ENCODE assay signal across 2 cellular contexts in the genomic region with DNA sequence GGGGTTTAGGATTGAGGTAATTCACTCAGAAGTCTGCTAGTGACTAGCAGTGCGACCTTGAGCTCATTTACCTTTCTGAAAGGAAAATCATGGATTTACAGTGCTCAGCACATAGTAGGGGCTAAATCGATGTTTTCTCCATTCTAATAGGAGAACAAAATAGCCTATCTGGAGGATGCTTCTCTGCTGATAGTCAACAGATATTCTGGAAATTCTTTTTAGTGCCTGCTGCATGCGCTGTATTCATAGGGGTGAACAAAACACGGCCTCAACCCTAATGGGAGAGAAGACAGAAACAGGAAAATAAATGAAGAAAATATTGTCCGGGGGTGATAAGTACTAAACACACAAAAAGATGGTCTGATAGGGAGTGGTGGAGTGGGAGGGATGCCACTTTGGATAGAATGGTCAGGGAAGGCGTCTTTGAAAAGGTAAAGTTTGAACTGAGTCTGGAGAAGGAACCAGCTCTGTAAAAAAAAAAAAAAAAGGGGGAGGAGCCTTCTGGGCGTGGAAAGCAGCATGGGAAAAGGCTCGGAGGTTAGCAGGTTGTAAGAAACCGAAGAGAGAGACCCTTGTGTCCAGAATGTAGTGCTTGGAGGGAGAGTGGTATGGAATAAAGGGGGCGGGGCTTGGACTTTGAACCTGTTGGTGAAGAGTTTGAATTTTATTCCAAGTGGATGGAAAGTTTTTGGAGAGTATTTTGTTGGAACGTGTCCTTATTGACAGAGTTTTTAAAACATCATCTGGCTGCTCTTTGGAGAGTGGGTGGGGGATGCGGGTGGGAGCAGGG.
A peak's percentile ranks its signal among the peaks of the same experiment; 100 is the strongest.
TF ChIP-seq lines count a peak whose summit lies in the region.

No MANE protein-coding gene starts in this region.

TF ChIP-seq in GM12878, 131 proteins besides CTCF, POLR2A, EP300 and RAD21:
- TF ChIP-seq NR2C2 (IDR thresholded peaks at IDR 0.05; ENCODE audit: borderline replicate concordance, control insufficient read depth, insufficient read length, low read depth), result no peak
- 0 out of 2 replicates have a peak, but pooled peaks have one; percentile 30 for TF ChIP-seq WRNIP1 (IDR thresholded peaks at IDR 0.05; ENCODE audit: borderline replicate concordance, low read depth, low read length)
- peak; percentile 92 for TF ChIP-seq ZNF384 (IDR thresholded peaks at IDR 0.05; ENCODE audit: borderline replicate concordance, low read depth, low read length)

TF ChIP-seq in HepG2, 621 proteins besides CTCF, POLR2A, EP300 and RAD21 (continues in another document):
- TF ChIP-seq DMAP1 (CRISPR knock-in tag; IDR thresholded peaks at IDR 0.05) (peak; percentile 56; the same call in 1 of the 2 replicates), ZNF234 (CRISPR knock-in tag; conservative IDR thresholded peaks at IDR 0.05) (no peak), ZFY (CRISPR knock-in tag; IDR thresholded peaks at IDR 0.05) (no peak), ZNF562 (CRISPR knock-in tag; IDR thresholded peaks at IDR 0.05; ENCODE audit: borderline replicate concordance) (no peak), TCF7 (IDR thresholded peaks at IDR 0.05; ENCODE audit: low read depth) (0 out of 2 replicates have a peak, but pooled peaks have one; percentile 19), SPEN (CRISPR knock-in tag; IDR thresholded peaks at IDR 0.05; ENCODE audit: low read depth) (peak; percentile 26; the same call in 1 of the 2 replicates), ZNF546 (CRISPR knock-in tag; conservative IDR thresholded peaks at IDR 0.05) (0 out of 2 replicates have a peak, but pooled peaks have one; percentile 12), SRSF4 (IDR thresholded peaks at IDR 0.05; ENCODE audit: low read depth, low read length, poor library complexity, severe bottlenecking) (no peak), ZKSCAN1 (IDR thresholded peaks at IDR 0.05; ENCODE audit: low read length) (peak; percentile 96), SP5 (CRISPR knock-in tag; IDR thresholded peaks at IDR 0.05; ENCODE audit: borderline replicate concordance, low read depth) (peak; percentile 72; the same call in 1 of the 2 replicates), CHD4 (IDR thresholded peaks at IDR 0.05; ENCODE audit: borderline replicate concordance, low read length) (peak; percentile 74; the same call in 1 of the 2 replicates), XRCC5 (optimal IDR thresholded peaks at IDR 0.05; ENCODE audit: low read length) (peak; percentile 7), ZNF766 (CRISPR knock-in tag; IDR thresholded peaks at IDR 0.05; ENCODE audit: borderline replicate concordance) (0 out of 2 replicates have a peak, but pooled peaks have one; percentile 20), KLF9 (CRISPR knock-in tag; IDR thresholded peaks at IDR 0.05; ENCODE audit: low read depth) (peak; percentile 35; the same call in 1 of the 2 replicates), ZFP36L1 (CRISPR knock-in tag; IDR thresholded peaks at IDR 0.05) (peak; percentile 71; the same call in 1 of the 2 replicates), KDM3A (CRISPR knock-in tag; IDR thresholded peaks at IDR 0.05; ENCODE audit: low read depth) (0 out of 2 replicates have a peak, but pooled peaks have one; percentile 14), ZBTB1 (CRISPR knock-in tag; IDR thresholded peaks at IDR 0.05; ENCODE audit: borderline replicate concordance) (no peak), ELF3 (CRISPR knock-in tag; IDR thresholded peaks at IDR 0.05) (peak; percentile 17; the same call in 1 of the 2 replicates), GZF1 (CRISPR knock-in tag; IDR thresholded peaks at IDR 0.05) (0 out of 2 replicates have a peak, but pooled peaks have one; percentile 24), CBX2 (IDR thresholded peaks at IDR 0.05; ENCODE audit: low read depth, low read length) (no peak), CBX2 (CRISPR knock-in tag; IDR thresholded peaks at IDR 0.05; ENCODE audit: low read depth) (no peak), RBFOX2 (IDR thresholded peaks at IDR 0.05; ENCODE audit: low read depth, low read length) (0 out of 2 replicates have a peak, but pooled peaks have one; percentile 27), RCOR2 (CRISPR knock-in tag; IDR thresholded peaks at IDR 0.05) (peak; percentile 15; the same call in 1 of the 2 replicates), ZNF781 (CRISPR knock-in tag; IDR thresholded peaks at IDR 0.05; ENCODE audit: borderline replicate concordance, not compliant biosample characterization) (peak; percentile 4), ISL2 (CRISPR knock-in tag; IDR thresholded peaks at IDR 0.05) (0 out of 2 replicates have a peak, but pooled peaks have one; percentile 25), SALL2 (CRISPR knock-in tag; IDR thresholded peaks at IDR 0.05) (0 out of 2 replicates have a peak, but pooled peaks have one; percentile 50), ZNF790 (CRISPR knock-in tag; IDR thresholded peaks at IDR 0.05; ENCODE audit: borderline replicate concordance) (0 out of 2 replicates have a peak, but pooled peaks have one; percentile 30), ZSCAN30 (CRISPR knock-in tag; IDR thresholded peaks at IDR 0.05) (0 out of 2 replicates have a peak, but pooled peaks have one; percentile 39)
- TF ChIP-seq, protein P1, sequence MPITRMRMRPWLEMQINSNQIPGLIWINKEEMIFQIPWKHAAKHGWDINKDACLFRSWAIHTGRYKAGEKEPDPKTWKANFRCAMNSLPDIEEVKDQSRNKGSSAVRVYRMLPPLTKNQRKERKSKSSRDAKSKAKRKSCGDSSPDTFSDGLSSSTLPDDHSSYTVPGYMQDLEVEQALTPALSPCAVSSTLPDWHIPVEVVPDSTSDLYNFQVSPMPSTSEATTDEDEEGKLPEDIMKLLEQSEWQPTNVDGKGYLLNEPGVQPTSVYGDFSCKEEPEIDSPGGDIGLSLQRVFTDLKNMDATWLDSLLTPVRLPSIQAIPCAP (CRISPR knock-in tag; IDR thresholded peaks at IDR 0.05; ENCODE audit: low read depth), result no peak
- TF ChIP-seq, protein P2, sequence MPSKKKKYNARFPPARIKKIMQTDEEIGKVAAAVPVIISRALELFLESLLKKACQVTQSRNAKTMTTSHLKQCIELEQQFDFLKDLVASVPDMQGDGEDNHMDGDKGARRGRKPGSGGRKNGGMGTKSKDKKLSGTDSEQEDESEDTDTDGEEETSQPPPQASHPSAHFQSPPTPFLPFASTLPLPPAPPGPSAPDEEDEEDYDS (CRISPR knock-in tag; IDR thresholded peaks at IDR 0.05), result peak; percentile 17
- TF ChIP-seq, protein P3, sequence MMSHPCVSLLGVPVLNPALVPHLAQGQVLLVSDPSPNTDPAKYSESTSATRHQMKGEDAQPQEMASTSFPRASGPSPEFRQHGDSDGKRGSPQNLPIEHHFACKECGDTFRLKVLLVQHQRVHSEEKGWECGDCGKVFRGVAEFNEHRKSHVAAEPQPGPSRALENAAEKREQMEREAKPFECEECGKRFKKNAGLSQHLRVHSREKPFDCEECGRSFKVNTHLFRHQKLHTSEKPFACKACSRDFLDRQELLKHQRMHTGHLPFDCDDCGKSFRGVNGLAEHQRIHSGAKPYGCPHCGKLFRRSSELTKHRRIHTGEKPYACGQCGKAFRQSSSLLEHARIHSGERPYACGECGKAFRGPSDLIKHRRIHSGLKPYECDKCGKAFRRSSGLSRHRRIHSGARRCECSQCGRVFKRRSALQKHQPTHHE (CRISPR knock-in tag; IDR thresholded peaks at IDR 0.05; ENCODE audit: borderline replicate concordance), result 0 out of 2 replicates have a peak, but pooled peaks have one; percentile 66
- TF ChIP-seq, protein P4, sequence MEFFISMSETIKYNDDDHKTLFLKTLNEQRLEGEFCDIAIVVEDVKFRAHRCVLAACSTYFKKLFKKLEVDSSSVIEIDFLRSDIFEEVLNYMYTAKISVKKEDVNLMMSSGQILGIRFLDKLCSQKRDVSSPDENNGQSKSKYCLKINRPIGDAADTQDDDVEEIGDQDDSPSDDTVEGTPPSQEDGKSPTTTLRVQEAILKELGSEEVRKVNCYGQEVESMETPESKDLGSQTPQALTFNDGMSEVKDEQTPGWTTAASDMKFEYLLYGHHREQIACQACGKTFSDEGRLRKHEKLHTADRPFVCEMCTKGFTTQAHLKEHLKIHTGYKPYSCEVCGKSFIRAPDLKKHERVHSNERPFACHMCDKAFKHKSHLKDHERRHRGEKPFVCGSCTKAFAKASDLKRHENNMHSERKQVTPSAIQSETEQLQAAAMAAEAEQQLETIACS (CRISPR knock-in tag; IDR thresholded peaks at IDR 0.05), result no peak
- TF ChIP-seq, protein P5, sequence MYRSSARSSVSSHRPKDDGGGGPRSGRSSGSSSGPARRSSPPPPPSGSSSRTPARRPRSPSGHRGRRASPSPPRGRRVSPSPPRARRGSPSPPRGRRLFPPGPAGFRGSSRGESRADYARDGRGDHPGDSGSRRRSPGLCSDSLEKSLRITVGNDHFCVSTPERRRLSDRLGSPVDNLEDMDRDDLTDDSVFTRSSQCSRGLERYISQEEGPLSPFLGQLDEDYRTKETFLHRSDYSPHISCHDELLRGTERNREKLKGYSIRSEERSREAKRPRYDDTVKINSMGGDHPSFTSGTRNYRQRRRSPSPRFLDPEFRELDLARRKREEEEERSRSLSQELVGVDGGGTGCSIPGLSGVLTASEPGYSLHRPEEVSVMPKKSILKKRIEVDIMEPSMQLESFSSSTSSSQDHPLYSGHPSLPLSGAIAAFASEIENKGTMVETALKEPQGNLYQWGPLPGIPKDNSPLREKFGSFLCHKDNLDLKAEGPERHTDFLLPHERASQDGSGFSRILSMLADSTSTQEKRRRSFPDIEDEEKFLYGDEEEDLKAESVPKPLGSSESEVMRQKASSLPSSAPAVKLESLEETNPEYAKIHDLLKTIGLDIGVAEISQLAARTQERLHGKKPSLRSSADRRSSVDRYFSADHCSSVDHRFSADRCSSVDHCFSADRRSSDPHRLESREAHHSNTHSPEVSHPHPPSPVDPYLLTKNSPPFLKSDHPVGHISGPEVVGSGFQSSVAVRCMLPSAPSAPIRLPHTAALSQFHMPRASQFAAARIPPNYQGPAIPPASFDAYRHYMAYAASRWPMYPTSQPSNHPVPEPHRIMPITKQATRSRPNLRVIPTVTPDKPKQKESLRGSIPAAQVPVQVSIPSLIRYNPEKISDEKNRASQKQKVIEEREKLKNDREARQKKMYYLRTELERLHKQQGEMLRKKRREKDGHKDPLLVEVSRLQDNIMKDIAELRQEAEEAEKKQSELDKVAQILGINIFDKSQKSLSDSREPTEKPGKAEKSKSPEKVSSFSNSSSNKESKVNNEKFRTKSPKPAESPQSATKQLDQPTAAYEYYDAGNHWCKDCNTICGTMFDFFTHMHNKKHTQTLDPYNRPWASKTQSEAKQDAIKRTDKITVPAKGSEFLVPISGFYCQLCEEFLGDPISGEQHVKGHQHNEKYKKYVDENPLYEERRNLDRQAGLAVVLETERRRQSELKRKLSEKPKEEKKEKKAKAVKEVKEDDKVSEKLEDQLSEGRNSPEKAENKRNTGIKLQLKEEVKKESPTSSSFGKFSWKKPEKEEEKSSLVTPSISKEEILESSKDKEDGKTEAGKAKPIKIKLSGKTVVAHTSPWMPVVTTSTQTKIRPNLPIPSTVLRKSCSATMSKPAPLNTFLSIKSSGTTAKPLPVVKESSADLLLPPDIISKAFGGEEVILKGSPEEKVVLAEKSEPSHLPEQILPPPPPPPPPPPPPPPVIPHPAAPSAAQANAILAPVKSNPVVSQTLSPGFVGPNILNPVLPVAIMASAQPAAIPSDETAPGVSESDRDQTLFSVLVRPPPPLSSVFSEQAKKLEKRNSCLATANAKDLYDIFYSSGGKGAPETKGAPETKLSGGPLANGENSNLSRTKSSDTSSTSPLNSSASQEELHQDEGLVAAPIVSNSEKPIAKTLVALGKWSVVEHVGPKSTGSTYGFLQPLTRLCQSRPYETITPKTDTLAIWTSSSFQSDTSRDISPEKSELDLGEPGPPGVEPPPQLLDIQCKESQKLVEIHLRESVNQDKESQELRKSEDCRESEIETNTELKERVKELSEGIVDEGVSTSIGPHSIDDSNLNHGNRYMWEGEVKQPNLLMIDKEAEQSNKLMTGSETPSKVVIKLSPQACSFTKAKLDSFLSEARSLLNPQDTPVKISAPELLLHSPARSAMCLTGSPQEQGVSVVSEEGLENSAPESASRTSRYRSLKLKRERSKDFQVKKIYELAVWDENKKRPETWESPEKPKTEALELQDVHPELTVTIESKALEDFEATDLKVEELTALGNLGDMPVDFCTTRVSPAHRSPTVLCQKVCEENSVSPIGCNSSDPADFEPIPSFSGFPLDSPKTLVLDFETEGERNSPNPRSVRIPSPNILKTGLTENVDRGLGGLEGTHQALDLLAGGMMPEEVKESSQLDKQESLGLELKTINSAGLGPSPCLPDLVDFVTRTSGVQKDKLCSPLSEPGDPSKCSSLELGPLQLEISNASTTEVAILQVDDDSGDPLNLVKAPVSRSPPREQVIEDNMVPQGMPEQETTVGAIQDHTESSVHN (CRISPR knock-in tag; IDR thresholded peaks at IDR 0.05), result no peak
- TF ChIP-seq, protein P6, sequence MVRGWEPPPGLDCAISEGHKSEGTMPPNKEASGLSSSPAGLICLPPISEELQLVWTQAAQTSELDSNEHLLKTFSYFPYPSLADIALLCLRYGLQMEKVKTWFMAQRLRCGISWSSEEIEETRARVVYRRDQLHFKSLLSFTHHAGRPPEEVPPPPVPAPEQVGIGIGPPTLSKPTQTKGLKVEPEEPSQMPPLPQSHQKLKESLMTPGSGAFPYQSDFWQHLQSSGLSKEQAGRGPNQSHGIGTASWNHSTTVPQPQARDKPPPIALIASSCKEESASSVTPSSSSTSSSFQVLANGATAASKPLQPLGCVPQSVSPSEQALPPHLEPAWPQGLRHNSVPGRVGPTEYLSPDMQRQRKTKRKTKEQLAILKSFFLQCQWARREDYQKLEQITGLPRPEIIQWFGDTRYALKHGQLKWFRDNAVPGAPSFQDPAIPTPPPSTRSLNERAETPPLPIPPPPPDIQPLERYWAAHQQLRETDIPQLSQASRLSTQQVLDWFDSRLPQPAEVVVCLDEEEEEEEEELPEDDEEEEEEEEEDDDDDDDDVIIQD (CRISPR knock-in tag; IDR thresholded peaks at IDR 0.05; ENCODE audit: low read depth), result 0 out of 2 replicates have a peak, but pooled peaks have one; percentile 13
- TF ChIP-seq, protein P7, sequence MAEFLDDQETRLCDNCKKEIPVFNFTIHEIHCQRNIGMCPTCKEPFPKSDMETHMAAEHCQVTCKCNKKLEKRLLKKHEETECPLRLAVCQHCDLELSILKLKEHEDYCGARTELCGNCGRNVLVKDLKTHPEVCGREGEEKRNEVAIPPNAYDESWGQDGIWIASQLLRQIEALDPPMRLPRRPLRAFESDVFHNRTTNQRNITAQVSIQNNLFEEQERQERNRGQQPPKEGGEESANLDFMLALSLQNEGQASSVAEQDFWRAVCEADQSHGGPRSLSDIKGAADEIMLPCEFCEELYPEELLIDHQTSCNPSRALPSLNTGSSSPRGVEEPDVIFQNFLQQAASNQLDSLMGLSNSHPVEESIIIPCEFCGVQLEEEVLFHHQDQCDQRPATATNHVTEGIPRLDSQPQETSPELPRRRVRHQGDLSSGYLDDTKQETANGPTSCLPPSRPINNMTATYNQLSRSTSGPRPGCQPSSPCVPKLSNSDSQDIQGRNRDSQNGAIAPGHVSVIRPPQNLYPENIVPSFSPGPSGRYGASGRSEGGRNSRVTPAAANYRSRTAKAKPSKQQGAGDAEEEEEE (CRISPR knock-in tag; IDR thresholded peaks at IDR 0.05; ENCODE audit: borderline replicate concordance), result no peak
- TF ChIP-seq, protein P8, sequence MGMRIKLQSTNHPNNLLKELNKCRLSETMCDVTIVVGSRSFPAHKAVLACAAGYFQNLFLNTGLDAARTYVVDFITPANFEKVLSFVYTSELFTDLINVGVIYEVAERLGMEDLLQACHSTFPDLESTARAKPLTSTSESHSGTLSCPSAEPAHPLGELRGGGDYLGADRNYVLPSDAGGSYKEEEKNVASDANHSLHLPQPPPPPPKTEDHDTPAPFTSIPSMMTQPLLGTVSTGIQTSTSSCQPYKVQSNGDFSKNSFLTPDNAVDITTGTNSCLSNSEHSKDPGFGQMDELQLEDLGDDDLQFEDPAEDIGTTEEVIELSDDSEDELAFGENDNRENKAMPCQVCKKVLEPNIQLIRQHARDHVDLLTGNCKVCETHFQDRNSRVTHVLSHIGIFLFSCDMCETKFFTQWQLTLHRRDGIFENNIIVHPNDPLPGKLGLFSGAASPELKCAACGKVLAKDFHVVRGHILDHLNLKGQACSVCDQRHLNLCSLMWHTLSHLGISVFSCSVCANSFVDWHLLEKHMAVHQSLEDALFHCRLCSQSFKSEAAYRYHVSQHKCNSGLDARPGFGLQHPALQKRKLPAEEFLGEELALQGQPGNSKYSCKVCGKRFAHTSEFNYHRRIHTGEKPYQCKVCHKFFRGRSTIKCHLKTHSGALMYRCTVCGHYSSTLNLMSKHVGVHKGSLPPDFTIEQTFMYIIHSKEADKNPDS (CRISPR knock-in tag; IDR thresholded peaks at IDR 0.05), result no peak
